ENCODE assay signal across 8 cellular contexts in the genomic region with DNA sequence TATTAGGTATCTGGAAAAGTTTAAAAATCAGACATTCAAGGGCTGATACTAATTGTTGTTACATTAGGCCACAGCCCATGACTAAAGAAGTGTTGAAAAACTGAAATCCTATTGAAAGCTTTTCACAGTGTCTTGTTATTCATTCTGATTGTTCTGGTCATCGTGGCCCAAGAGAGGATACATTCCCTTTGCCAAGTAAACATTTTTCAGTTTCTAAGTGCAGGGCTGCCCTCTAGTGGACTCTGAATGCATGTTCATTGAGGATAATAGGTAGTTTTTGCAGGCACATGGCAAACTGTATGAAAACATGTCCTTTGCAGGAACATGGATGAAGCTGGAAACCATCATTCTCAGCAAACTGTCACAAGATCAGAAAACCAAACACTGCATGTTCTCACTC.
DNase-seq lines count a peak whose midpoint lies in the region; ATAC-seq, FAIRE-seq and TF ChIP-seq lines count a peak whose summit lies in the region.

No MANE protein-coding gene starts in this region.

- peak; percentile 49 to 70 for TF ChIP-seq RAD21 in A549 (conservative IDR thresholded peaks at IDR 0.05 in 1 of 2, IDR thresholded peaks at IDR 0.05 in 1 of 2)

- H3K4me1 ChIP-seq in A549: no peaks in the 10 kb centered on the region

- no peak overlapping the region for H3K27ac Mint-ChIP-seq in activated CD8-positive, alpha-beta T cell treated with anti-CD3 and anti-CD28 coated beads for 36 hours

- no peak for ATAC-seq in A549
- no peak for ATAC-seq in activated CD8-positive, alpha-beta T cell treated with anti-CD3 and anti-CD28 coated beads for 36 hours
- ATAC-seq in HG03139 (IDR thresholded peaks at IDR 0.05; ENCODE audit: unreplicated experiment): no peak
- ATAC-seq in HG03520 (IDR thresholded peaks at IDR 0.05; ENCODE audit: unreplicated experiment): no peak

- H3K4me2 ChIP-seq in A549: no peak overlapping the region

- peak; percentile 33 to 54 for DNase-seq in A549 (ENCODE audit: low read depth in 1 of 2, low spot score in 1 of 2)
- peak; percentile 60 for DNase-seq in EH (ENCODE audit: low read depth)
- peak; percentile 25 for DNase-seq in M059J (ENCODE audit: low read depth)
- peak; percentile 35 for DNase-seq in activated CD8-positive, alpha-beta T cell treated with anti-CD3 and anti-CD28 coated beads for 36 hours
- peak; percentile 73 for DNase-seq in kidney tubule cell (ENCODE audit: low spot score)
- no peak for DNase-seq in globus pallidus (ENCODE audit: low spot score)

- peak; percentile 35 for TF ChIP-seq CTCF in A549 (IDR thresholded peaks at IDR 0.05)
- peak; percentile 56 for TF ChIP-seq CTCF in activated CD8-positive, alpha-beta T cell treated with anti-CD3 and anti-CD28 coated beads for 36 hours (IDR thresholded peaks at IDR 0.05)

- H3K4me1 Mint-ChIP-seq in activated CD8-positive, alpha-beta T cell treated with anti-CD3 and anti-CD28 coated beads for 36 hours (ENCODE audit: low read depth): no peaks in the 10 kb centered on the region

- intact Hi-C loops in activated CD8-positive, alpha-beta T cell treated with anti-CD3 and anti-CD28 coated beads for 36 hours (cut with micrococcal nuclease): no loop called here

- no peak for TF ChIP-seq EP300 in A549 (IDR thresholded peaks at IDR 0.05)

- no peak overlapping the region for H3K27ac ChIP-seq in A549

- POLR2A ChIA-PET in A549 (lab: Yijun Ruan, JAX): no interaction called here
- POLR2A ChIA-PET in activated CD8-positive, alpha-beta T cell treated with anti-CD3 and anti-CD28 coated beads for 36 hours (lab: Charles Lee): interaction anchor here (0.8 kb wide), 1 partner anchor 36 kb away, joined by 3 read pairs; no protein-coding TSS in a partner anchor

- H3K9me3 Mint-ChIP-seq in activated CD8-positive, alpha-beta T cell treated with anti-CD3 and anti-CD28 coated beads for 36 hours: peaks cover 6% of the 10 kb centered on the region

- WGBS in A549 (ENCODE audit: missing lambda C conversion rate): 24% methylated on average over 1 of the region's 1 CpG

- H3K4me3 Mint-ChIP-seq in activated CD8-positive, alpha-beta T cell treated with anti-CD3 and anti-CD28 coated beads for 36 hours: no peak overlapping the region

- H3K36me3 Mint-ChIP-seq in activated CD8-positive, alpha-beta T cell treated with anti-CD3 and anti-CD28 coated beads for 36 hours (ENCODE audit: low read depth): no peaks in the 10 kb centered on the region

- peaks cover 9% of the 10 kb centered on the region for H3K27me3 Mint-ChIP-seq in activated CD8-positive, alpha-beta T cell treated with anti-CD3 and anti-CD28 coated beads for 36 hours

- CTCF ChIA-PET in A549 (lab: Yijun Ruan, JAX): interaction anchor here (1.4 to 2.0 kb wide), 2 partner anchors 11 to 448 kb away, joined by 5 to 7 read pairs; no protein-coding TSS in a partner anchor
- CTCF ChIA-PET in activated CD8-positive, alpha-beta T cell treated with anti-CD3 and anti-CD28 coated beads for 36 hours (lab: Charles Lee): interaction anchor here (1.0 to 1.8 kb wide), 5 partner anchors 11 to 449 kb away, joined by 3 to 6 read pairs (median 3); no protein-coding TSS in a partner anchor

- no peak for FAIRE-seq in A549 (lab: Jason Lieb, UNC)

- H3K9me3 ChIP-seq in A549: no peaks in the 10 kb centered on the region

- no peak for TF ChIP-seq POLR2A in A549 (IDR thresholded peaks at IDR 0.05; ENCODE audit: low read length)

- H3K4me3 ChIP-seq in A549: no peak overlapping the region

TF ChIP-seq in A549, 52 proteins besides CTCF, POLR2A, EP300 and RAD21:
- TF ChIP-seq SREBF2 (IDR thresholded peaks at IDR 0.05): no peak
- peak; percentile 31; the same call in 1 of the 3 replicates for TF ChIP-seq SMC3 (IDR thresholded peaks at IDR 0.05)
- TF ChIP-seq HOXB13 (CRISPR knock-in tag; IDR thresholded peaks at IDR 0.05; ENCODE audit: low read depth): no peak
TF ChIP-seq in A549: peak in this region for 1.
